Comparison of ENCODE assay signal across 25 cellular contexts in the genomic region with DNA sequence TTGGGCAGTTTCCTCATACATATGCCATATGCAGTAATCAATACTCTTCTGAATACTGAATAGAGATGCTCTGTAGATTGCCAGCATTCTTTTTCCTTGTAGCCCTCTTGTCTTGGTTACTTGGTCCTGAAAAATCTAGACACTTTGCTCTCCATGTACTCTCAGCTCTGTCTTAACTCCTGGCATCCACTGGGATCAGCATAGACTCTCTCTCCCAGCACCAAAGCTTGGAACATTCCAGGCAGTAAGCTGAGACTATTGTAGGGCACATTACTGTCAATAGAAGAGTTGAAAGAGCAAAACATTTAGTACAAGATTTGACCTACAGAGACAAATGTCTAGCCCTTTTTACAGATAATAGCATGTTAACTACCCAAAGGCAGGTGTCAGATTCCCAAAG.
DNase-seq lines count a peak whose midpoint lies in the region; ATAC-seq and TF ChIP-seq lines count a peak whose summit lies in the region.
"Had no signal": no experiment of that assay in that cellular context is flagged by ENCODE, and none has a peak within 500 bp of the region (broad histone marks: within the 10 kb centered on the region; RNA-seq: fewer than 3 reads in every experiment).

No MANE protein-coding gene starts in this region.

- no peaks in the 10 kb centered on the region for H4K20me1 ChIP-seq in neural progenitor cell (ENCODE audit: low read depth)
- H4K20me1 ChIP-seq: BLaER1 treated with 17β-estradiol and CSF1 and Interleukin-3, amounts not matched to agents 10 nM and 100 nM had no signal

- H3K36me3 Mint-ChIP-seq in glutamatergic neuron (ENCODE audit: unreplicated experiment) (no peaks in the 10 kb centered on the region), neural progenitor cell (no peaks in the 10 kb centered on the region)

- TF ChIP-seq CTCF in glutamatergic neuron (IDR thresholded peaks at IDR 0.05; ENCODE audit: partially characterized antibody, unreplicated experiment) (no peak), neural progenitor cell (IDR thresholded peaks at IDR 0.05) (no peak)

- peak overlapping the region; percentile 52 for H3K27ac Mint-ChIP-seq in glutamatergic neuron (ENCODE audit: unreplicated experiment)
- H3K27ac Mint-ChIP-seq in neural progenitor cell: no peak overlapping the region
- H3K27ac Mint-ChIP-seq: CD4-positive, alpha-beta T cell; T-helper 1 cell treated with Interleukin-12 subunit alpha and Interleukin-12 subunit beta and Interleukin-4 antibody, amounts not matched to agents 30 μg/mL and 1 μg/mL, for 36 hours had no signal

- peaks cover 8% of the 10 kb centered on the region for H3K4me1 Mint-ChIP-seq in glutamatergic neuron (ENCODE audit: low read depth, unreplicated experiment)
- peaks cover 5% of the 10 kb centered on the region for H3K4me1 Mint-ChIP-seq in neural progenitor cell

- DNase-seq in NCI-H2171 treated with DMSO at 0.1 percent for 48 hours (lab: John Stamatoyannopoulos, UW) (peak; percentile 58), NCI-H2171 (lab: John Stamatoyannopoulos, UW) (no peak), NCI-H510A (lab: John Stamatoyannopoulos, UW) (peak; percentile 17), glutamatergic neuron (no peak), neural progenitor cell (ENCODE audit: low spot score) (peak; percentile 11), GDM1 (lab: John Stamatoyannopoulos, UW) (no peak)
- DNase-seq in activated CD4-positive, CD25-positive, alpha-beta regulatory T cell treated with anti-CD3 and anti-CD28 coated beads, Interleukin-2, amount 50 U/mL, for 72 hours: no peak
- DNase-seq: AML-193; CD4-positive, alpha-beta T cell; DMS79; GOT3; HCEC 1CT; KBM-7; MM.1S; NCI-H1694; NCI-H2029 treated with DMSO at 0.1 percent for 48 hours; NCI-H774; NK-92 treated with Interleukin-12 subunit alpha and Interleukin-12 subunit beta, amount 100 ng/mL, for 24 hours; PC-3; SK-N-SH; SW 1271 had no signal

- H3K4me3 Mint-ChIP-seq in glutamatergic neuron (ENCODE audit: unreplicated experiment) (no peak overlapping the region), neural progenitor cell (no peak overlapping the region)
- H3K4me3 Mint-ChIP-seq: CD4-positive, alpha-beta T cell; T-helper 1 cell treated with Interleukin-12 subunit alpha and Interleukin-12 subunit beta and Interleukin-4 antibody, amounts not matched to agents 30 μg/mL and 1 μg/mL, for 36 hours had no signal

- ATAC-seq in GM19035 (IDR thresholded peaks at IDR 0.05; ENCODE audit: unreplicated experiment): no peak
- ATAC-seq: A549, PC-3 had no signal

- no peaks in the 10 kb centered on the region for H3K9me3 ChIP-seq in neural progenitor cell (ENCODE audit: low read depth)
- H3K9me3 ChIP-seq: A549, SK-N-SH had no signal

- H3K27ac ChIP-seq in neural progenitor cell: no peak overlapping the region
- H3K27ac ChIP-seq: A549; BLaER1 treated with 17β-estradiol and CSF1 and Interleukin-3, amounts not matched to agents 10 nM and 100 nM had no signal

- H3K9me3 Mint-ChIP-seq in glutamatergic neuron (ENCODE audit: unreplicated experiment) (peaks cover 4% of the 10 kb centered on the region), neural progenitor cell (peaks cover 3% of the 10 kb centered on the region)

- H2AFZ ChIP-seq in neural progenitor cell (replicated peaks): no peak overlapping the region

- no peak overlapping the region for H3K9ac ChIP-seq in neural progenitor cell
- H3K9ac ChIP-seq: BLaER1 treated with 17β-estradiol and CSF1 and Interleukin-3, amounts not matched to agents 10 nM and 100 nM; SK-N-SH had no signal

- H3F3A ChIP-seq in neural progenitor cell (ENCODE audit: low read depth): no peaks in the 10 kb centered on the region

- H3K79me2 ChIP-seq in neural progenitor cell (ENCODE audit: low read depth): no peaks in the 10 kb centered on the region

- H3K4me2 ChIP-seq in neural progenitor cell: no peak overlapping the region
- H3K4me2 ChIP-seq: A549; BLaER1 treated with 17β-estradiol and CSF1 and Interleukin-3, amounts not matched to agents 10 nM and 100 nM; SK-N-SH had no signal

- H3K4me3 ChIP-seq in neural progenitor cell: no peak overlapping the region
- H3K4me3 ChIP-seq: A549; BLaER1 treated with 17β-estradiol and CSF1 and Interleukin-3, amounts not matched to agents 10 nM and 100 nM had no signal

- no peaks in the 10 kb centered on the region for H3K27me3 Mint-ChIP-seq in glutamatergic neuron (ENCODE audit: unreplicated experiment)
- H3K27me3 Mint-ChIP-seq in neural progenitor cell (ENCODE audit: insufficient read depth, low read depth): peaks cover 3% of the 10 kb centered on the region
- H3K27me3 Mint-ChIP-seq: CD4-positive, alpha-beta T cell had no signal

- no peaks in the 10 kb centered on the region for H3K4me1 ChIP-seq in neural progenitor cell
- H3K4me1 ChIP-seq: A549; BLaER1 treated with 17β-estradiol and CSF1 and Interleukin-3, amounts not matched to agents 10 nM and 100 nM had no signal

- H3K36me3 ChIP-seq in neural progenitor cell: no peaks in the 10 kb centered on the region
- H3K36me3 ChIP-seq: BLaER1 treated with 17β-estradiol and CSF1 and Interleukin-3, amounts not matched to agents 10 nM and 100 nM had no signal

- H3K27me3 ChIP-seq in neural progenitor cell: no peaks in the 10 kb centered on the region
- H3K27me3 ChIP-seq: BLaER1 treated with 17β-estradiol and CSF1 and Interleukin-3, amounts not matched to agents 10 nM and 100 nM had no signal

Comparison
In these comparisons a context has a peak if more than half of its experiments do, and no peak if none do; other contexts are left out.
1. DNase-seq: peak in NCI-H2171 treated with DMSO at 0.1 percent for 48 hours (single experiment), NCI-H510A (single experiment) and neural progenitor cell (single experiment); none in NCI-H2171 (single experiment), glutamatergic neuron (single experiment), activated CD4-positive, CD25-positive, alpha-beta regulatory T cell treated with anti-CD3 and anti-CD28 coated beads, Interleukin-2, amount 50 U/mL, for 72 hours (single experiment) and GDM1 (single experiment).